8 cellular contexts compared by ENCODE assay signal in genomic region chr14:53152627-53152908, GRCh38. TPM values are rescaled to one million over a fixed set of nuclear protein-coding genes. Genes with fewer than 3 reads are reported as not detected.
A peak's percentile ranks its signal among the peaks of the same experiment; 100 is the strongest.
DNase-seq lines count a peak whose midpoint lies in the region; ATAC-seq and TF ChIP-seq lines count a peak whose summit lies in the region.

No MANE protein-coding gene starts in this region.

- no peaks in the 10 kb centered on the region for H3K9me3 ChIP-seq in fibroblast of lung (ENCODE audit: control insufficient read depth, insufficient read depth, low read depth, low read length)

- H4K20me1 ChIP-seq in fibroblast of lung (ENCODE audit: control insufficient read depth, extremely low read depth, insufficient read depth, low read length), result no peaks in the 10 kb centered on the region

- H3K4me3 Mint-ChIP-seq in T-helper 1 cell treated with Interleukin-12 subunit alpha and Interleukin-12 subunit beta and Interleukin-4 antibody, amounts not matched to agents 30 μg/mL and 1 μg/mL, for 36 hours, result peak overlapping the region; percentile 100

- peak overlapping the region; percentile 76 for H3K27ac ChIP-seq in fibroblast of lung (ENCODE audit: insufficient read depth, low read length)

- TF ChIP-seq CTCF in fibroblast of lung (conservative IDR thresholded peaks at IDR 0.05 in 1 of 2, IDR thresholded peaks at IDR 0.05 in 1 of 2; ENCODE audit: low read depth in 1 of 2, low read length in 2 of 2) (no peak), omental fat pad (IDR thresholded peaks at IDR 0.05) (no peak)

- H3K4me3 ChIP-seq in fibroblast of lung (replicated peaks in 1 of 4; ENCODE audit: control extremely low read depth in 1 of 4, insufficient read depth in 1 of 4, low read depth in 3 of 4, low read length in 4 of 4), result peak overlapping the region; percentile 74 to 97 (median 85)

- H2AFZ ChIP-seq in fibroblast of lung (ENCODE audit: low read length), result peak overlapping the region; percentile 93

- H3K27me3 ChIP-seq in fibroblast of lung (ENCODE audit: control insufficient read depth, insufficient read depth, low read length), result no peaks in the 10 kb centered on the region

- H3K27ac Mint-ChIP-seq in T-helper 1 cell treated with Interleukin-12 subunit alpha and Interleukin-12 subunit beta and Interleukin-4 antibody, amounts not matched to agents 30 μg/mL and 1 μg/mL, for 36 hours, result peak overlapping the region; percentile 97

- H3K79me2 ChIP-seq in fibroblast of lung (ENCODE audit: control insufficient read depth, insufficient read depth, low read length), result peaks cover 37% of the 10 kb centered on the region

- peak overlapping the region; percentile 73 for H3K9ac ChIP-seq in fibroblast of lung (ENCODE audit: insufficient read depth, low read length)

- peaks cover 27% of the 10 kb centered on the region for H3K36me3 Mint-ChIP-seq in T-helper 1 cell treated with Interleukin-12 subunit alpha and Interleukin-12 subunit beta and Interleukin-4 antibody, amounts not matched to agents 30 μg/mL and 1 μg/mL, for 36 hours (ENCODE audit: low read depth)

- no peaks in the 10 kb centered on the region for H3K27me3 Mint-ChIP-seq in T-helper 1 cell treated with Interleukin-12 subunit alpha and Interleukin-12 subunit beta and Interleukin-4 antibody, amounts not matched to agents 30 μg/mL and 1 μg/mL, for 36 hours (ENCODE audit: low read depth)

- H3K4me1 Mint-ChIP-seq in T-helper 1 cell treated with Interleukin-12 subunit alpha and Interleukin-12 subunit beta and Interleukin-4 antibody, amounts not matched to agents 30 μg/mL and 1 μg/mL, for 36 hours (ENCODE audit: low read depth), result peaks cover 41% of the 10 kb centered on the region

- H3K4me2 ChIP-seq in fibroblast of lung (ENCODE audit: extremely low read depth, insufficient read depth, low read length), result peak overlapping the region; percentile 70

- ATAC-seq in activated CD4-positive, CD25-positive, alpha-beta regulatory T cell treated with anti-CD3 and anti-CD28 coated beads, Interleukin-2, amount 50 U/mL, for 24 hours, result peak; percentile 12 to 33
- peak; percentile 26 for ATAC-seq in HG02938 (IDR thresholded peaks at IDR 0.05; ENCODE audit: unreplicated experiment)
- peak; percentile 55 for ATAC-seq in omental fat pad (ENCODE audit: low FRiP score)

- DNase-seq in activated CD4-positive, CD25-positive, alpha-beta regulatory T cell treated with anti-CD3 and anti-CD28 coated beads, Interleukin-2, amount 50 U/mL, for 72 hours, result no peak
- DNase-seq in fibroblast of lung (ENCODE audit: low read depth in 2 of 2) (peak in 1 of 2 donors; percentile 17), omental fat pad (ENCODE audit: low spot score) (no peak), NCI-H1694 (lab: John Stamatoyannopoulos, UW) (no peak), hippocampal formation (lab: John Stamatoyannopoulos, UW) (no peak)

- no peaks in the 10 kb centered on the region for H3K9me3 Mint-ChIP-seq in T-helper 1 cell treated with Interleukin-12 subunit alpha and Interleukin-12 subunit beta and Interleukin-4 antibody, amounts not matched to agents 30 μg/mL and 1 μg/mL, for 36 hours

- no peaks in the 10 kb centered on the region for H3K36me3 ChIP-seq in fibroblast of lung (ENCODE audit: control insufficient read depth, insufficient read depth, low read length)

- H3K4me1 ChIP-seq in fibroblast of lung (ENCODE audit: control insufficient read depth, extremely low read depth, insufficient read depth, low read length), result peaks cover 3% of the 10 kb centered on the region

RNA-seq across cellular contexts. Expression of gene DDHD1, which starts 0.6 kb away (rescaled TPM):
- total RNA-seq in fibroblast of lung, result 19.0 and 30.6 TPM in 2 replicates
- 11.7 and 13.6 TPM in 2 replicates for polyA plus RNA-seq in fibroblast of lung
- polyA plus RNA-seq in fibroblast of lung (2012), result 7.3 and 7.4 TPM in 2 replicates
- 1.4 and 4.5 TPM in 2 replicates for polyA minus RNA-seq in fibroblast of lung (ENCODE audit: low replicate concordance)
- total RNA-seq in omental fat pad, result 10 to 100 TPM; 13.7 to 26.3 (median 21.2) TPM
